18 cellular contexts compared by ENCODE assay signal in the genomic region with DNA sequence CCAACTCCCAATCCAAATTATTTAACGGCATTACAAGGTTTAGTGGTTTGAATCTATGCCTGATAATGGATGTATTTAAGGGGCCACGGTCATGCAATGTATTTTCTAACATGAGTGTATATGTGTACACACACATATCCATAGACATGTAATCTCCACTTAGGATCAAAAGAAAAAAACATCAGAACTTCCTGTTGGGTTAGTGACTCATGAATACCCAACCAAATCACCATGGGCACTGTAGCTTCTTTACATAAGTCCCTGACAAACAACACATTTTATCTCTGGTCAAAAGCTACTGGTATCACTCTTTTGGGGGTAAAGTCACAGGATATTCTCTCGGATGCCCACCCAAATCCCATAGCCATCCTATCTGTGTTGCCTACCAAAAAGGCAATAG.
A peak's percentile ranks its signal among the peaks of the same experiment; 100 is the strongest.
DNase-seq lines count a peak whose midpoint lies in the region; ATAC-seq, FAIRE-seq and TF ChIP-seq lines count a peak whose summit lies in the region.
"Had no signal": no experiment of that assay in that cellular context is flagged by ENCODE, and none has a peak within 500 bp of the region (broad histone marks: within the 10 kb centered on the region; RNA-seq: fewer than 3 reads in every experiment).

No MANE protein-coding gene starts in this region.

- in situ Hi-C loops in KBM-7 (cut with MboI; ENCODE audit: low pct_unique_long_range_greater_than_20kb, low sequenced_read_pairs) = no loop called here

- TF ChIP-seq POLR2A in H54 (IDR thresholded peaks at IDR 0.05; ENCODE audit: low read depth, low read length) = no peak

- ATAC-seq in GM18511 (IDR thresholded peaks at IDR 0.05; ENCODE audit: unreplicated experiment) = no peak
- ATAC-seq: gastrocnemius medialis, left ventricle myocardium superior, pancreas had no signal

- DNase-seq in COLO829 (ENCODE audit: low spot score) (peak; percentile 60), H54 (ENCODE audit: insufficient read length, low spot score) (peak; percentile 6), SW480 (ENCODE audit: low spot score) (peak; percentile 81), iris pigment epithelial cell (ENCODE audit: low read depth) (peak; percentile 41), NCI-H1694 (lab: John Stamatoyannopoulos, UW) (no peak), KBM-7 (no peak), COR-L47 (lab: John Stamatoyannopoulos, UW) (no peak)
- DNase-seq: activated CD4-positive, alpha-beta T cell treated with anti-CD3 and anti-CD28 coated beads, Interleukin-2, amount 10 ng/mL, durations not matched to agents 7 days and 5 days; cortex of kidney; gastrocnemius medialis; H7; left ventricle myocardium superior; NCI-H187 treated with DMSO at 0.1 percent for 48 hours; NCI-H524; pancreas; SW 1271 had no signal

- FAIRE-seq in H54 (lab: Jason Lieb, UNC) = no peak
- FAIRE-seq: HTR-8/SVneo, pancreas had no signal

Comparison
In these comparisons a context has a peak if more than half of its experiments do, and no peak if none do; other contexts are left out.
1. DNase-seq: peak in COLO829 (single experiment), H54 (single experiment), SW480 (single experiment) and iris pigment epithelial cell (single experiment); none in NCI-H1694 (single experiment), KBM-7 (single experiment) and COR-L47 (single experiment).